14 cellular contexts compared by ENCODE assay signal in genomic region chr6:9875605-9876353, GRCh38.
DNase-seq lines count a peak whose midpoint lies in the region; ATAC-seq and TF ChIP-seq lines count a peak whose summit lies in the region.
"Had no signal": no experiment of that assay in that cellular context is flagged by ENCODE, and none has a peak within 500 bp of the region (broad histone marks: within the 10 kb centered on the region; RNA-seq: fewer than 3 reads in every experiment).

No MANE protein-coding gene starts in this region.

- H3K27ac Mint-ChIP-seq in activated T-cell treated with anti-CD3 and anti-CD28 coated beads, Interleukin-2, amount 50 U/mL, for 72 hours = no peak overlapping the region
- H3K27ac Mint-ChIP-seq: CD14-positive monocyte had no signal

- peak overlapping the region; percentile 56 for H3K27ac ChIP-seq in 22Rv1
- H3K27ac ChIP-seq: SJSA1 had no signal

- H3K9me3 Mint-ChIP-seq in activated T-cell treated with anti-CD3 and anti-CD28 coated beads, Interleukin-2, amount 50 U/mL, for 72 hours = peaks cover 2 to 3% of the 10 kb centered on the region in 2 donors

- no peaks in the 10 kb centered on the region for H3K4me1 Mint-ChIP-seq in activated T-cell treated with anti-CD3 and anti-CD28 coated beads, Interleukin-2, amount 50 U/mL, for 72 hours (ENCODE audit: low read depth)
- H3K4me1 Mint-ChIP-seq: CD14-positive monocyte had no signal

- TF ChIP-seq CTCF in 22Rv1 (IDR thresholded peaks at IDR 0.05) (no peak), fibroblast of pulmonary artery (IDR thresholded peaks at IDR 0.05; ENCODE audit: low read length, missing control alignments) (no peak)

- ATAC-seq in activated T-cell treated with anti-CD3 and anti-CD28 coated beads, Interleukin-2, amount 50 U/mL, for 72 hours (replicated peaks in 1 of 2) = no peak
- ATAC-seq in activated CD4-positive, CD25-positive, alpha-beta regulatory T cell treated with anti-CD3 and anti-CD28 coated beads, Interleukin-2, amount 50 U/mL, for 24 hours = no peak
- ATAC-seq: HepG2 had no signal

- no peak overlapping the region for H3K4me3 Mint-ChIP-seq in activated T-cell treated with anti-CD3 and anti-CD28 coated beads, Interleukin-2, amount 50 U/mL, for 72 hours
- H3K4me3 Mint-ChIP-seq: CD14-positive monocyte had no signal

- no peak overlapping the region for H3K4me3 ChIP-seq in fibroblast of pulmonary artery (replicated peaks; ENCODE audit: low read depth, low read length)
- H3K4me3 ChIP-seq: SJSA1 had no signal

- DNase-seq in EL (peak; percentile 9), NCI-H2196 (lab: John Stamatoyannopoulos, UW; ENCODE audit: unreplicated experiment) (peak; percentile 2), fibroblast of pulmonary artery (ENCODE audit: low read depth) (peak; percentile 1), NCI-H2081 (lab: John Stamatoyannopoulos, UW) (no peak)
- no peak for DNase-seq in activated effector memory CD4-positive, alpha-beta T cell treated with anti-CD3 and anti-CD28 coated beads, Interleukin-2, amount 50 U/mL, for 16 hours
- no peak for DNase-seq in activated T-cell treated with anti-CD3 and anti-CD28 coated beads, Interleukin-2, amount 50 U/mL, for 72 hours
- DNase-seq: Caco-2, NCI-H1930, NCI-H345 had no signal

- no peaks in the 10 kb centered on the region for H3K27me3 Mint-ChIP-seq in activated T-cell treated with anti-CD3 and anti-CD28 coated beads, Interleukin-2, amount 50 U/mL, for 72 hours (ENCODE audit: low read depth)

- H3K36me3 Mint-ChIP-seq in activated T-cell treated with anti-CD3 and anti-CD28 coated beads, Interleukin-2, amount 50 U/mL, for 72 hours (ENCODE audit: insufficient read depth in 2 of 2) = peaks cover 0 to 1% of the 10 kb centered on the region in 2 donors
- H3K36me3 Mint-ChIP-seq: CD14-positive monocyte had no signal

Comparison
In these comparisons a context has a peak if more than half of its experiments do, and no peak if none do; other contexts are left out.
1. DNase-seq: peak in EL (single experiment), NCI-H2196 (single experiment) and fibroblast of pulmonary artery (single experiment); none in activated effector memory CD4-positive, alpha-beta T cell treated with anti-CD3 and anti-CD28 coated beads, Interleukin-2, amount 50 U/mL, for 16 hours (single experiment), activated T-cell treated with anti-CD3 and anti-CD28 coated beads, Interleukin-2, amount 50 U/mL, for 72 hours (0 of 2) and NCI-H2081 (0 of 2).